In genomic region chr2:120013569-120014223, GRCh38 we compare ENCODE assay signal across 8 cellular contexts. TPM values are rescaled to one million over a fixed set of nuclear protein-coding genes. Genes with fewer than 3 reads are reported as not detected.
DNase-seq lines count a peak whose midpoint lies in the region; ATAC-seq and TF ChIP-seq lines count a peak whose summit lies in the region.

No MANE protein-coding gene starts in this region.

- H3K9ac ChIP-seq in liver (ENCODE audit: low read depth in 1 of 2, low read length in 2 of 2) = peak overlapping the region; percentile 45 to 81

- H3K4me3 ChIP-seq in GM12875 (ENCODE audit: low read depth, low read length) (peak overlapping the region; percentile 67), MG63 (peak overlapping the region; percentile 78), body of pancreas (peak overlapping the region; percentile 67 to 87), liver (ENCODE audit: low read depth in 1 of 3, low read length in 3 of 3) (peak overlapping the region; percentile 51 to 83 (median 63))

- DNase-seq in MG63 = no peak
- DNase-seq in body of pancreas = peak in 3 of 4 donors; percentile 56 to 78 (median 67)
- DNase-seq in substantia nigra (lab: John Stamatoyannopoulos, UW) = peak in 9 of 49 donors; percentile 5 to 56 (median 36)
- no peak for DNase-seq in GDM1 (lab: John Stamatoyannopoulos, UW)

- H3K4me1 ChIP-seq in body of pancreas = peaks cover 33% of the 10 kb centered on the region
- H3K4me1 ChIP-seq in liver (ENCODE audit: control insufficient read depth in 4 of 4, insufficient read depth in 4 of 4, low read length in 3 of 4) = peaks cover 7 to 33% (median 17%) of the 10 kb centered on the region in 4 donors

- H3K9me3 ChIP-seq in MG63 (no peaks in the 10 kb centered on the region), body of pancreas (no peaks in the 10 kb centered on the region), liver (ENCODE audit: control insufficient read depth in 4 of 4, low read length in 3 of 4) (no peaks in the 10 kb centered on the region)

- intact Hi-C loops in body of pancreas (cut with DNase I) = no loop called here

- ATAC-seq in body of pancreas (peak; percentile 17), GM21619 (IDR thresholded peaks at IDR 0.05; ENCODE audit: unreplicated experiment) (no peak), GM21360 (IDR thresholded peaks at IDR 0.05; ENCODE audit: unreplicated experiment) (no peak)

- H3K36me3 ChIP-seq in MG63 (no peaks in the 10 kb centered on the region), body of pancreas (replicated peaks in 1 of 2; ENCODE audit: insufficient read depth in 1 of 2, low read depth in 2 of 2) (no peaks in the 10 kb centered on the region), liver (ENCODE audit: control insufficient read depth in 4 of 4, insufficient read depth in 3 of 4, low read depth in 1 of 4, low read length in 3 of 4) (no peaks in the 10 kb centered on the region)

- H3K27me3 ChIP-seq in MG63 (no peaks in the 10 kb centered on the region), body of pancreas (no peaks in the 10 kb centered on the region), liver (ENCODE audit: control insufficient read depth in 4 of 4, insufficient read depth in 4 of 4, low read length in 3 of 4) (no peaks in the 10 kb centered on the region)

- 4 to 6% methylated on average over 19 of the region's 19 CpGs for WGBS in body of pancreas, 2 donors
- WGBS in liver = 10% methylated on average over 19 of the region's 19 CpGs

- peak overlapping the region; percentile 90 to 100 (median 100) for H3K27ac ChIP-seq in body of pancreas
- H3K27ac ChIP-seq in liver (ENCODE audit: low read depth in 1 of 2, low read length in 2 of 2) = peak overlapping the region; percentile 91 to 93
- H3K27ac ChIP-seq in substantia nigra (ENCODE audit: low read depth, low read length, poor library complexity, severe bottlenecking) = peak overlapping the region; percentile 58

- TF ChIP-seq POLR2A in body of pancreas (IDR thresholded peaks at IDR 0.05) = no peak

- no peak for TF ChIP-seq RAD21 in liver (IDR thresholded peaks at IDR 0.05)

- TF ChIP-seq CTCF in GM12875 (IDR thresholded peaks at IDR 0.05; ENCODE audit: borderline replicate concordance, insufficient read depth, low read depth, low read length) (no peak), body of pancreas (IDR thresholded peaks at IDR 0.05) (no peak), liver (IDR thresholded peaks at IDR 0.05; ENCODE audit: low read depth, low read length, missing input control) (no peak)

TF ChIP-seq in liver, 16 proteins besides CTCF, POLR2A, EP300 and RAD21:
- TF ChIP-seq, protein P1, sequence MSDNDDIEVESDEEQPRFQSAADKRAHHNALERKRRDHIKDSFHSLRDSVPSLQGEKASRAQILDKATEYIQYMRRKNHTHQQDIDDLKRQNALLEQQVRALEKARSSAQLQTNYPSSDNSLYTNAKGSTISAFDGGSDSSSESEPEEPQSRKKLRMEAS (IDR thresholded peaks at IDR 0.05) = no peak
- no peak for TF ChIP-seq FOXA1 (IDR thresholded peaks at IDR 0.05)
- TF ChIP-seq JUND (IDR thresholded peaks at IDR 0.05) = no peak
- no peak for TF ChIP-seq EGR1 (IDR thresholded peaks at IDR 0.05; ENCODE audit: low read depth in 2 of 2)
- TF ChIP-seq FOXA2 (IDR thresholded peaks at IDR 0.05) = no peak
- no peak for TF ChIP-seq REST (IDR thresholded peaks at IDR 0.05)
- TF ChIP-seq, protein P2, sequence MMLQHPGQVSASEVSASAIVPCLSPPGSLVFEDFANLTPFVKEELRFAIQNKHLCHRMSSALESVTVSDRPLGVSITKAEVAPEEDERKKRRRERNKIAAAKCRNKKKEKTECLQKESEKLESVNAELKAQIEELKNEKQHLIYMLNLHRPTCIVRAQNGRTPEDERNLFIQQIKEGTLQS (IDR thresholded peaks at IDR 0.05) = no peak
- no peak for TF ChIP-seq SP1 (IDR thresholded peaks at IDR 0.05)
- TF ChIP-seq GABPA (IDR thresholded peaks at IDR 0.05 in 1 of 2, conservative IDR thresholded peaks at IDR 0.05 in 1 of 2) = no peak
- no peak for TF ChIP-seq HNF4G (IDR thresholded peaks at IDR 0.05)
- no peak for TF ChIP-seq YY1 (IDR thresholded peaks at IDR 0.05)
- TF ChIP-seq TAF1 (conservative IDR thresholded peaks at IDR 0.05) = no peak
- TF ChIP-seq NR2F2 (IDR thresholded peaks at IDR 0.05) = no peak
- no peak for TF ChIP-seq RXRA (IDR thresholded peaks at IDR 0.05)
- no peak for TF ChIP-seq HNF4A (conservative IDR thresholded peaks at IDR 0.05)
- no peak for TF ChIP-seq ZBTB33 (IDR thresholded peaks at IDR 0.05)

RNA-seq across cellular contexts. Expression of gene EPB41L5, which starts 0.8 kb away (rescaled TPM):
- 9.8 and 11.8 TPM in 2 replicates for total RNA-seq in MG63 (2014; rRNA removed; shearing (Covaris generic); ENCODE audit: low replicate concordance)
- 10 to 100 TPM; 27.2 to 32.6 TPM for total RNA-seq in body of pancreas
- 10 to 100 TPM; 26.0 to 88.4 TPM for total RNA-seq in liver
- polyA plus RNA-seq in liver = 10 to 100 TPM; 19.7 to 34.5 TPM

Comparison
In these comparisons a context has a peak if more than half of its experiments do, and no peak if none do; other contexts are left out.
1. DNase-seq: peak in body of pancreas (3 of 4); none in MG63 (single experiment) and GDM1 (single experiment).
2. Peak in every context shown above with its lines, with median percentiles within 50 percentile points of each other: H3K4me3 ChIP-seq and H3K27ac ChIP-seq.